17 cellular contexts compared by ENCODE assay signal in the genomic region with DNA sequence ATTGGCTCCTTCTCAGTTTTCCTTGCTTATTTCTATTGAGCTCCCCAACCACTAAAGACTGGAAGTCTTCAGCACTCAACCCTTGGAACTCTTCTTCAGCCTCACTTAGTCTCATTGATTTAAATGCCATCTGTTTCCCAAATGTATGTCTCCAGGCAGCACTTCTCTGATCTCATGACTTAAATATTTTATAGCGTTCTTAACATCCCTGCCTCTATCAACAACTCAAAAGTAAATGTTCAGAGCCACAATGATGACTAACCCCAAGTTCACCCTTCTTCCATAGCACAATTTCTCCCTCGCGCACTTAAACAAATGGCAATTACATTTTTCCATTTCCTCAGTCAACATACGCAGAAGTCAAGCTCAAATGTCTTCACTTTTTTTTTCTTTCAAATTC.
DNase-seq lines count a peak whose midpoint lies in the region; ATAC-seq and TF ChIP-seq lines count a peak whose summit lies in the region.
"Had no signal": no experiment of that assay in that cellular context is flagged by ENCODE, and none has a peak within 500 bp of the region (broad histone marks: within the 10 kb centered on the region; RNA-seq: fewer than 3 reads in every experiment).

No MANE protein-coding gene starts in this region.

- no peak overlapping the region for H2AFZ ChIP-seq in GM23338

- no peaks in the 10 kb centered on the region for H3K9me3 ChIP-seq in tibial nerve

- no peaks in the 10 kb centered on the region for H4K20me1 ChIP-seq in GM23338 (replicated peaks; ENCODE audit: insufficient read depth)

- no peak overlapping the region for H3K4me3 ChIP-seq in BJ (ENCODE audit: low read depth, low read length)
- H3K4me3 ChIP-seq in epithelial cell of esophagus (ENCODE audit: low read length): no peak overlapping the region
- H3K4me3 ChIP-seq in tibial nerve: no peak overlapping the region
- H3K4me3 ChIP-seq in GM23338: no peak overlapping the region

- TF ChIP-seq POLR2A in tibial nerve (IDR thresholded peaks at IDR 0.05): no peak

- H3K9me3 Mint-ChIP-seq in osteocyte (ENCODE audit: unreplicated experiment): no peaks in the 10 kb centered on the region
- no peaks in the 10 kb centered on the region for H3K9me3 Mint-ChIP-seq in GM23338

- H3K4me1 Mint-ChIP-seq in osteocyte (ENCODE audit: unreplicated experiment) (peaks cover 21% of the 10 kb centered on the region), GM23338 (no peaks in the 10 kb centered on the region)

- no peaks in the 10 kb centered on the region for H3K36me3 ChIP-seq in BJ (ENCODE audit: control insufficient read depth, insufficient read depth, low read length)
- H3K36me3 ChIP-seq in tibial nerve: no peaks in the 10 kb centered on the region
- H3K36me3 ChIP-seq in GM23338 (ENCODE audit: insufficient read depth): no peaks in the 10 kb centered on the region

- H3K27ac ChIP-seq in tibial nerve (no peak overlapping the region), GM23338 (ENCODE audit: low read depth) (no peak overlapping the region)

- no peak overlapping the region for H3K4me2 ChIP-seq in GM23338

- TF ChIP-seq CTCF in BJ (IDR thresholded peaks at IDR 0.05; ENCODE audit: insufficient read depth, low read depth, low read length): no peak
- no peak for TF ChIP-seq CTCF in epithelial cell of esophagus (IDR thresholded peaks at IDR 0.05; ENCODE audit: insufficient read depth, low read depth, low read length, missing control alignments)
- TF ChIP-seq CTCF in osteocyte (IDR thresholded peaks at IDR 0.05): no peak
- no peak for TF ChIP-seq CTCF in tibial nerve (IDR thresholded peaks at IDR 0.05)
- TF ChIP-seq CTCF in GM23338 (conservative IDR thresholded peaks at IDR 0.05; ENCODE audit: low read depth in 2 of 2): no peak

- POLR2A ChIA-PET in BJ (lab: Charles Lee): no interaction called here

- ATAC-seq in GM18870 (IDR thresholded peaks at IDR 0.05; ENCODE audit: unreplicated experiment): no peak
- ATAC-seq in GM23338: no peak

- H3K4me3 Mint-ChIP-seq in osteocyte (ENCODE audit: unreplicated experiment): no peak overlapping the region
- H3K4me3 Mint-ChIP-seq in GM23338: no peak overlapping the region
- H3K4me3 Mint-ChIP-seq: CD4-positive, alpha-beta T cell had no signal

- H3K27ac Mint-ChIP-seq in osteocyte (ENCODE audit: unreplicated experiment): peak overlapping the region; percentile 63
- H3K27ac Mint-ChIP-seq in GM23338: no peak overlapping the region
- H3K27ac Mint-ChIP-seq: CD4-positive, alpha-beta T cell had no signal

- DNase-seq in BJ (ENCODE audit: low read depth): peak; percentile 30
- peak; percentile 37 for DNase-seq in HT1080 (ENCODE audit: low read depth)
- peak; percentile 10 for DNase-seq in epithelial cell of esophagus (ENCODE audit: low read depth)
- DNase-seq in osteocyte (ENCODE audit: extremely low spot score, unreplicated experiment): no peak
- DNase-seq in tibial nerve (ENCODE audit: low spot score in 2 of 2): no peak
- no peak for DNase-seq in amygdala (lab: John Stamatoyannopoulos, UW)
- no peak for DNase-seq in GM23338 (ENCODE audit: low spot score)
- DNase-seq: Calu3; CD4-positive, alpha-beta T cell; DMS79; GOT3; MV-4-11; NCI-H1436; NCI-H2081; NCI-H524; RPMI8226 had no signal

- CTCF ChIA-PET in BJ (lab: Yijun Ruan, JAX): no interaction called here

- H3K9me2 ChIP-seq in GM23338 (ENCODE audit: insufficient read depth): no peaks in the 10 kb centered on the region

- H3K36me3 Mint-ChIP-seq in osteocyte (ENCODE audit: unreplicated experiment) (no peaks in the 10 kb centered on the region), GM23338 (ENCODE audit: low read depth) (no peaks in the 10 kb centered on the region)

- no peaks in the 10 kb centered on the region for H3K27me3 Mint-ChIP-seq in osteocyte (ENCODE audit: unreplicated experiment)
- H3K27me3 Mint-ChIP-seq in GM23338 (ENCODE audit: insufficient read depth, low read depth, poor library complexity): no peaks in the 10 kb centered on the region
- H3K27me3 Mint-ChIP-seq: CD4-positive, alpha-beta T cell had no signal

- H3K79me2 ChIP-seq in GM23338 (replicated peaks; ENCODE audit: insufficient read depth): no peaks in the 10 kb centered on the region

- 20 to 26% methylated on average over 3 to 4 of the region's 4 CpGs for WGBS in tibial nerve, 2 donors

- H3K4me1 ChIP-seq in tibial nerve: no peaks in the 10 kb centered on the region
- H3K4me1 ChIP-seq in GM23338 (ENCODE audit: insufficient read depth): no peaks in the 10 kb centered on the region

- TF ChIP-seq EP300 in tibial nerve (IDR thresholded peaks at IDR 0.05): no peak

- no peaks in the 10 kb centered on the region for H3K27me3 ChIP-seq in BJ (ENCODE audit: control insufficient read depth, insufficient read depth, low read length)
- no peaks in the 10 kb centered on the region for H3K27me3 ChIP-seq in tibial nerve
- no peaks in the 10 kb centered on the region for H3K27me3 ChIP-seq in GM23338 (ENCODE audit: insufficient read depth)

- H3F3A ChIP-seq in GM23338 (replicated peaks; ENCODE audit: low read depth): no peaks in the 10 kb centered on the region

TF ChIP-seq in GM23338, 12 proteins besides CTCF, POLR2A, EP300 and RAD21:
- TF ChIP-seq REST (IDR thresholded peaks at IDR 0.05; ENCODE audit: unreplicated experiment) (no peak), EZH2 (IDR thresholded peaks at IDR 0.05; ENCODE audit: low read depth, unreplicated experiment) (no peak), EZH2phosphoT487 (IDR thresholded peaks at IDR 0.05; ENCODE audit: unreplicated experiment) (no peak)
- TF ChIP-seq, protein P1, sequence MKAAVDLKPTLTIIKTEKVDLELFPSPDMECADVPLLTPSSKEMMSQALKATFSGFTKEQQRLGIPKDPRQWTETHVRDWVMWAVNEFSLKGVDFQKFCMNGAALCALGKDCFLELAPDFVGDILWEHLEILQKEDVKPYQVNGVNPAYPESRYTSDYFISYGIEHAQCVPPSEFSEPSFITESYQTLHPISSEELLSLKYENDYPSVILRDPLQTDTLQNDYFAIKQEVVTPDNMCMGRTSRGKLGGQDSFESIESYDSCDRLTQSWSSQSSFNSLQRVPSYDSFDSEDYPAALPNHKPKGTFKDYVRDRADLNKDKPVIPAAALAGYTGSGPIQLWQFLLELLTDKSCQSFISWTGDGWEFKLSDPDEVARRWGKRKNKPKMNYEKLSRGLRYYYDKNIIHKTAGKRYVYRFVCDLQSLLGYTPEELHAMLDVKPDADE (IDR thresholded peaks at IDR 0.05): no peak

Comparison
In these comparisons a context has a peak if more than half of its experiments do, and no peak if none do; other contexts are left out.
1. DNase-seq: peak in BJ (single experiment), HT1080 (single experiment) and epithelial cell of esophagus (single experiment); none in osteocyte (single experiment), tibial nerve (0 of 2), amygdala (0 of 56) and GM23338 (single experiment).